10 cellular contexts compared by ENCODE assay signal in genomic region chr18:60053747-60054304, GRCh38.
DNase-seq lines count a peak whose midpoint lies in the region; ATAC-seq, FAIRE-seq and TF ChIP-seq lines count a peak whose summit lies in the region.
"Had no signal": no experiment of that assay in that cellular context is flagged by ENCODE, and none has a peak within 500 bp of the region (broad histone marks: within the 10 kb centered on the region; RNA-seq: fewer than 3 reads in every experiment).

No MANE protein-coding gene starts in this region.

- intact Hi-C loops in CD8-positive, alpha-beta T cell (cut with DNase I, micrococcal nuclease): no loop called here
- intact Hi-C loops in posterior cingulate gyrus (cut with DNase I): no loop called here

- no peaks in the 10 kb centered on the region for H3K4me1 Mint-ChIP-seq in CD8-positive, alpha-beta T cell (ENCODE audit: low read depth)

- H3K27ac ChIP-seq in small intestine (ENCODE audit: low read depth in 1 of 2, low read length in 1 of 2): no peak overlapping the region
- no peak overlapping the region for H3K27ac ChIP-seq in CD8-positive, alpha-beta T cell (ENCODE audit: low read depth, low read length)
- H3K27ac ChIP-seq: BLaER1, sigmoid colon had no signal

- no peak overlapping the region for H3K27ac Mint-ChIP-seq in CD8-positive, alpha-beta T cell

- CTCF ChIA-PET in CD8-positive, alpha-beta T cell (lab: Charles Lee): no interaction called here

- H3K4me3 ChIP-seq in small intestine (ENCODE audit: low read depth in 1 of 2, low read length in 2 of 2): no peak overlapping the region
- no peak overlapping the region for H3K4me3 ChIP-seq in CD8-positive, alpha-beta T cell (ENCODE audit: low read depth, low read length)
- H3K4me3 ChIP-seq: BLaER1, sigmoid colon had no signal

- no peaks in the 10 kb centered on the region for H3K36me3 ChIP-seq in small intestine (ENCODE audit: control insufficient read depth in 2 of 2, insufficient read depth in 2 of 2, low read length in 2 of 2)
- no peaks in the 10 kb centered on the region for H3K36me3 ChIP-seq in CD8-positive, alpha-beta T cell (ENCODE audit: insufficient read depth, low read length)
- H3K36me3 ChIP-seq: BLaER1, sigmoid colon had no signal

- no peak for TF ChIP-seq CTCF in CD8-positive, alpha-beta T cell (IDR thresholded peaks at IDR 0.05)

- no peaks in the 10 kb centered on the region for H3K4me1 ChIP-seq in small intestine (ENCODE audit: control insufficient read depth in 2 of 2, insufficient read depth in 1 of 2, low read depth in 1 of 2, low read length in 1 of 2)
- no peaks in the 10 kb centered on the region for H3K4me1 ChIP-seq in CD8-positive, alpha-beta T cell (ENCODE audit: insufficient read depth, low read length)
- H3K4me1 ChIP-seq: BLaER1, sigmoid colon had no signal

- no peaks in the 10 kb centered on the region for H3K9me3 ChIP-seq in small intestine (ENCODE audit: control insufficient read depth, low read depth)
- no peaks in the 10 kb centered on the region for H3K9me3 ChIP-seq in CD8-positive, alpha-beta T cell (ENCODE audit: low read length)
- H3K9me3 ChIP-seq: sigmoid colon had no signal

- H3K36me3 Mint-ChIP-seq in CD8-positive, alpha-beta T cell: no peaks in the 10 kb centered on the region

- H3K27me3 ChIP-seq in small intestine (ENCODE audit: control insufficient read depth in 2 of 2, insufficient read depth in 2 of 2, low read length in 2 of 2): no peaks in the 10 kb centered on the region
- H3K27me3 ChIP-seq in CD8-positive, alpha-beta T cell (ENCODE audit: insufficient read depth, low read length): no peaks in the 10 kb centered on the region
- H3K27me3 ChIP-seq: BLaER1, sigmoid colon had no signal

- no peak for FAIRE-seq in small intestine (lab: Jason Lieb, UNC)

- H3K27me3 Mint-ChIP-seq in CD8-positive, alpha-beta T cell (ENCODE audit: low read depth): peaks cover 2% of the 10 kb centered on the region

- no peak for ATAC-seq in CD8-positive, alpha-beta T cell

- POLR2A ChIA-PET in CD8-positive, alpha-beta T cell (lab: Charles Lee): no interaction called here

- DNase-seq in NCI-H1417 (lab: John Stamatoyannopoulos, UW) (peak in 2 of 3 experiments; percentile 32 to 71), NCI-H1417 treated with DMSO at 0.1 percent for 48 hours (lab: John Stamatoyannopoulos, UW) (no peak), NCI-H2227 treated with DMSO at 0.1 percent for 48 hours (lab: John Stamatoyannopoulos, UW) (peak; percentile 13), dermis microvascular lymphatic vessel endothelial cell (ENCODE audit: low read depth in 2 of 2) (peak; percentile 79 to 93), small intestine (peak; percentile 54), cerebellar nuclear complex (lab: John Stamatoyannopoulos, UW) (no peak), posterior cingulate gyrus (no peak)
- no peak for DNase-seq in CD8-positive, alpha-beta T cell
- DNase-seq: sigmoid colon had no signal

- H3K9me3 Mint-ChIP-seq in CD8-positive, alpha-beta T cell: peaks cover 8% of the 10 kb centered on the region

- H3K4me3 Mint-ChIP-seq in CD8-positive, alpha-beta T cell: no peak overlapping the region

- 57 to 70% (median 64%) methylated on average over 8 of the region's 8 CpGs for WGBS in small intestine, 3 donors

Comparison
In these comparisons a context has a peak if more than half of its experiments do, and no peak if none do; other contexts are left out.
1. DNase-seq: peak in NCI-H1417 (2 of 3), NCI-H2227 treated with DMSO at 0.1 percent for 48 hours (single experiment), dermis microvascular lymphatic vessel endothelial cell (2 of 2) and small intestine (single experiment); none in NCI-H1417 treated with DMSO at 0.1 percent for 48 hours (single experiment), cerebellar nuclear complex (0 of 2), CD8-positive, alpha-beta T cell (0 of 7) and posterior cingulate gyrus (0 of 10).